11 cellular contexts compared by ENCODE assay signal in genomic region chr2:222295368-222296041, GRCh38. TPM values are rescaled to one million over a fixed set of nuclear protein-coding genes. Genes with fewer than 3 reads are reported as not detected.
DNase-seq lines count a peak whose midpoint lies in the region; ATAC-seq, FAIRE-seq and TF ChIP-seq lines count a peak whose summit lies in the region.
"Had no signal": no experiment of that assay in that cellular context is flagged by ENCODE, and none has a peak within 500 bp of the region (broad histone marks: within the 10 kb centered on the region; RNA-seq: fewer than 3 reads in every experiment).

No MANE protein-coding gene starts in this region.

- H3K4ac ChIP-seq in H9 (ENCODE audit: low read depth, low read length) = no peak overlapping the region

- H3K4me3 Mint-ChIP-seq in H9 (peak overlapping the region in 1 of 2 experiments; percentile 74; a peak in 3 of 5 replicates), chondrocyte (ENCODE audit: unreplicated experiment) (peak overlapping the region; percentile 38), mesothelial cell of epicardium (no peak overlapping the region)

- no peak overlapping the region for H3K23ac ChIP-seq in H9 (ENCODE audit: insufficient read length, low read depth, low read length)

- no peaks in the 10 kb centered on the region for H4K20me1 ChIP-seq in H9 (ENCODE audit: control insufficient read depth, insufficient read depth, insufficient read length)

- H3K4me1 ChIP-seq in A549 (peaks cover 6% of the 10 kb centered on the region; the same call in 1 of the 3 replicates), H9 (ENCODE audit: insufficient read depth, low read length) (peaks cover 3% of the 10 kb centered on the region; the same call in 1 of the 2 replicates)

- H4K8ac ChIP-seq in H9 (replicated peaks; ENCODE audit: insufficient read length, low read depth, low read length) = no peak overlapping the region

- no peak overlapping the region for H4K91ac ChIP-seq in H9 (ENCODE audit: insufficient read length, low read depth, low read length)

- no peak overlapping the region for H3K18ac ChIP-seq in H9 (ENCODE audit: insufficient read length, low read depth, low read length)

- no peak overlapping the region for H2AFZ ChIP-seq in H9 (ENCODE audit: low read length)

- TF ChIP-seq EP300 in A549 (IDR thresholded peaks at IDR 0.05) = no peak

- FAIRE-seq in A549 (lab: Jason Lieb, UNC) = no peak

- ATAC-seq in A549 (peak in 1 of 2 experiments; percentile 10; a peak in 2 of 6 replicates), GM18873 (IDR thresholded peaks at IDR 0.05; ENCODE audit: low FRiP score, unreplicated experiment) (no peak)

- H3K27me3 ChIP-seq in H9 (ENCODE audit: insufficient read depth, low read length) = peaks cover 92% of the 10 kb centered on the region

- H3K9ac ChIP-seq in H9 (ENCODE audit: extremely low read depth, insufficient read length, low read length) = no peak overlapping the region

- peaks cover 99% of the 10 kb centered on the region for H3K27me3 Mint-ChIP-seq in H9 (ENCODE audit: low read depth)
- peaks cover 82% of the 10 kb centered on the region for H3K27me3 Mint-ChIP-seq in chondrocyte (ENCODE audit: low read depth)
- peaks cover 99% of the 10 kb centered on the region for H3K27me3 Mint-ChIP-seq in mesothelial cell of epicardium (ENCODE audit: low read depth)

- H2BK20ac ChIP-seq in H9 (ENCODE audit: low read depth, low read length, poor library complexity, severe bottlenecking) = no peak overlapping the region

- H3K56ac ChIP-seq in H9 (ENCODE audit: insufficient read length, low read depth, low read length) = no peak overlapping the region

- H3K36me3 Mint-ChIP-seq in H9 (ENCODE audit: insufficient read depth in 1 of 3, low read depth in 3 of 3) (no peaks in the 10 kb centered on the region), chondrocyte (ENCODE audit: low read depth) (peaks cover 3% of the 10 kb centered on the region), mesothelial cell of epicardium (no peaks in the 10 kb centered on the region)

- intact Hi-C loops in lower leg skin (cut with DNase I; ENCODE audit: low total_unique reads) = no loop called here

- no peak overlapping the region for H2AK5ac ChIP-seq in H9 (ENCODE audit: insufficient read length, low read length)

- no peaks in the 10 kb centered on the region for H3K79me2 ChIP-seq in H9 (ENCODE audit: insufficient read depth, low read length)

- POLR2A ChIA-PET in A549 (lab: Yijun Ruan, JAX) = no interaction called here

- H3K23me2 ChIP-seq in H9 (ENCODE audit: insufficient read length, low read depth, low read length, poor library complexity, severe bottlenecking) = peaks cover 12% of the 10 kb centered on the region

- no peak overlapping the region for H2BK120ac ChIP-seq in H9 (ENCODE audit: low read depth, low read length, poor library complexity, severe bottlenecking)

- peaks cover 2 to 19% of the 10 kb centered on the region in 2 experiments; a peak in 2 of 5 replicates for H3K9me3 Mint-ChIP-seq in H9
- H3K9me3 Mint-ChIP-seq in chondrocyte (ENCODE audit: low read depth) = no peaks in the 10 kb centered on the region
- H3K9me3 Mint-ChIP-seq in mesothelial cell of epicardium = no peaks in the 10 kb centered on the region

- H2BK5ac ChIP-seq in H9 (ENCODE audit: insufficient read length, low read length) = no peak overlapping the region

- H3K4me2 ChIP-seq in A549 (peak overlapping the region; percentile 34), H9 (ENCODE audit: insufficient read depth, insufficient read length, low read length) (no peak overlapping the region)

- CTCF ChIA-PET in A549 (lab: Yijun Ruan, JAX) = no interaction called here

- peak overlapping the region; percentile 26; the same call in 2 of the 3 replicates for H3K4me3 ChIP-seq in A549
- no peak overlapping the region for H3K4me3 ChIP-seq in lower leg skin (ENCODE audit: low read depth, poor library complexity, severe bottlenecking)

- H2BK12ac ChIP-seq in H9 (ENCODE audit: insufficient read length, low read depth, low read length) = no peak overlapping the region

- H4K5ac ChIP-seq in H9 (ENCODE audit: insufficient read length, low read depth, low read length) = no peak overlapping the region

- H3K14ac ChIP-seq in H9 (ENCODE audit: insufficient read depth, low read length) = no peak overlapping the region

- H2BK15ac ChIP-seq in H9 (ENCODE audit: low read depth, low read length) = no peak overlapping the region

- H3K27ac ChIP-seq in A549 = no peak overlapping the region
- no peak overlapping the region for H3K27ac ChIP-seq in H9 (ENCODE audit: insufficient read length, low read depth, low read length)
- H3K27ac ChIP-seq: RWPE1 had no signal

- H3K4me1 Mint-ChIP-seq in H9 (peaks cover 37 to 71% of the 10 kb centered on the region in 2 experiments), chondrocyte (ENCODE audit: low read depth) (peaks cover 45% of the 10 kb centered on the region), mesothelial cell of epicardium (peaks cover 18% of the 10 kb centered on the region)

- H3K27ac Mint-ChIP-seq in H9 (no peak overlapping the region; a peak in 2 of 7 replicates), chondrocyte (ENCODE audit: unreplicated experiment) (no peak overlapping the region), mesothelial cell of epicardium (peak overlapping the region; percentile 30)

- WGBS in A549 (ENCODE audit: missing lambda C conversion rate) = 53% methylated on average over 33 of the region's 33 CpGs
- no CpG with 5 or more reads among the region's 33 CpGs for WGBS in H9 (ENCODE audit: extremely low coverage, insufficient read length, low lambda C conversion rate)
- 6 to 7% methylated on average over 33 of the region's 33 CpGs for WGBS in lower leg skin, 2 donors

- no peak for TF ChIP-seq CTCF in A549 (IDR thresholded peaks at IDR 0.05)
- no peak for TF ChIP-seq CTCF in H9 (conservative IDR thresholded peaks at IDR 0.05)
- no peak for TF ChIP-seq CTCF in chondrocyte (IDR thresholded peaks at IDR 0.05)
- TF ChIP-seq CTCF in mesothelial cell of epicardium (IDR thresholded peaks at IDR 0.05; ENCODE audit: unreplicated experiment) = no peak
- no peak for TF ChIP-seq CTCF in lower leg skin (IDR thresholded peaks at IDR 0.05)

- H3T11ph ChIP-seq in H9 (ENCODE audit: low read length) = no peak overlapping the region

- TF ChIP-seq POLR2A in A549 (IDR thresholded peaks at IDR 0.05; ENCODE audit: low read length) (no peak), lower leg skin (IDR thresholded peaks at IDR 0.05) (no peak)

- no peaks in the 10 kb centered on the region for H3K9me3 ChIP-seq in A549
- no peaks in the 10 kb centered on the region for H3K9me3 ChIP-seq in H9 (ENCODE audit: control insufficient read depth, low read depth, low read length)

- no peak for TF ChIP-seq RAD21 in A549 (conservative IDR thresholded peaks at IDR 0.05 in 1 of 2, IDR thresholded peaks at IDR 0.05 in 1 of 2)

- no peaks in the 10 kb centered on the region for H3K79me1 ChIP-seq in H9 (ENCODE audit: insufficient read depth, low read depth, low read length, poor library complexity, severe bottlenecking)

- DNase-seq in A549 (ENCODE audit: low read depth in 1 of 2, low spot score in 1 of 2) (no peak), H9 (peak; percentile 53), chondrocyte (ENCODE audit: low spot score) (no peak), mesothelial cell of epicardium (ENCODE audit: low spot score in 2 of 2, unreplicated experiment in 2 of 2) (no peak), lower leg skin (ENCODE audit: low spot score in 2 of 2) (no peak)
- no peak for DNase-seq in stimulated activated CD8-positive, alpha-beta memory T cell treated with anti-CD3 and anti-CD28 coated beads, Interleukin-4, amount 100 ng/mL, for 48 hours
- no peak for DNase-seq in effector CD4-positive, alpha-beta T cell
- DNase-seq: KBM-7, midbrain had no signal

TF ChIP-seq in A549, 52 proteins besides CTCF, POLR2A, EP300 and RAD21:
- no peak for TF ChIP-seq HOXA7 (CRISPR knock-in tag; IDR thresholded peaks at IDR 0.05)
- no peak for TF ChIP-seq RNF2 (IDR thresholded peaks at IDR 0.05; ENCODE audit: borderline replicate concordance, low read depth)
- TF ChIP-seq RARB (CRISPR knock-in tag; IDR thresholded peaks at IDR 0.05) = no peak
- TF ChIP-seq ZFP36 (IDR thresholded peaks at IDR 0.05; ENCODE audit: borderline replicate concordance, partially characterized antibody) = no peak
- TF ChIP-seq USF2 (IDR thresholded peaks at IDR 0.05) = no peak
- TF ChIP-seq RFX5 (IDR thresholded peaks at IDR 0.05) = no peak
- no peak for TF ChIP-seq CHD2 (IDR thresholded peaks at IDR 0.05; ENCODE audit: low read length, partially characterized antibody)
- TF ChIP-seq HOXB5 (CRISPR knock-in tag; IDR thresholded peaks at IDR 0.05) = no peak
- TF ChIP-seq SMC3 (IDR thresholded peaks at IDR 0.05) = no peak
- no peak for TF ChIP-seq HEYL (CRISPR knock-in tag; IDR thresholded peaks at IDR 0.05)
- TF ChIP-seq PBX3 (IDR thresholded peaks at IDR 0.05) = no peak
- TF ChIP-seq HOXB13 (CRISPR knock-in tag; IDR thresholded peaks at IDR 0.05; ENCODE audit: low read depth) = no peak
- TF ChIP-seq KDM5A (IDR thresholded peaks at IDR 0.05) = no peak
- no peak for TF ChIP-seq FOSL2 (IDR thresholded peaks at IDR 0.05)
- no peak for TF ChIP-seq FOSL2 (CRISPR knock-in tag; IDR thresholded peaks at IDR 0.05)

RNA-seq across cellular contexts. Expression of gene PAX3, which starts 3.3 kb away (rescaled TPM):
- not detected in 2 replicates for polyA plus RNA-seq in A549 (2011; rRNA removed)
- not detected in 2 replicates for polyA plus RNA-seq in A549 (2012; cell fraction: cytosol; rRNA removed)
- polyA plus RNA-seq in A549 (2012; cell fraction: nucleus; rRNA removed) = not detected in 2 replicates
- polyA plus RNA-seq in A549 (2017; fragmentation: RNase III; extraction: RNeasy Plus Mini Kit Qiagen cat#74134 plus additional on column Dnase treatment) = not detected in 3 replicates
- polyA minus RNA-seq in A549 (2011; rRNA and poly(A)+ RNA removed) = not detected in 2 replicates
- total RNA-seq in H9 (2021) = not detected in 2 replicates
- 1.4 to 4.7 TPM (median 4.1 TPM) in 3 replicates for total RNA-seq in chondrocyte
- total RNA-seq in mesothelial cell of epicardium = 0.25 to 0.41 TPM in 2 of 3 replicates, not detected in the other
- total RNA-seq in lower leg skin = 1 to 10 TPM; 2.7 to 7.0 (median 5.2) TPM
